Comparison of ENCODE assay signal across 19 cellular contexts in the genomic region with DNA sequence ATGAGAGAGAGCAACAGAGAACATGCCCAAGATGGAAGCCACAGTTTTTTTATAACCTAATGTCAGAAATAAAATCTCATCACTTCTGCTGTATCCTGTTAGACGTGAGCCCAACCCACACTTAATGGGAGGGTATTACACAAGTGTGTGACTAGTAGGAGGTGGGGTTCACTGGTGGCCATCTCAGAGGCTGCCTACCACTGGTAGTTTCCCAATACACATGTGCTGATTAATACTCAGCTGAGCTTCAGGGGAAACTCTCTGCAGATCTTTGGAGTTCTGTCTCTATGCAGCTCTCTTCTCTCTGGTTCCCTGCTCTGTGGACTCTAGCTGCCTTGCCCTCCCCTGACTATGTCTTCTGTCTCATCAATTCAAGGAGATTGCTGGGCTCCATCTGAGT.
"Had no signal": no experiment of that assay in that cellular context is flagged by ENCODE, and none has a peak within 500 bp of the region (broad histone marks: within the 10 kb centered on the region; RNA-seq: fewer than 3 reads in every experiment).

No MANE protein-coding gene starts in this region.

- H3K9ac ChIP-seq: neural progenitor cell had no signal

- H2AFZ ChIP-seq: neural progenitor cell had no signal

- H3K4me2 ChIP-seq: neural progenitor cell had no signal

- DNase-seq: activated CD4-positive, alpha-beta T cell treated with anti-CD3 and anti-CD28 coated beads, Interleukin-2, amount 10 ng/mL, durations not matched to agents 7 days and 5 days; activated CD4-positive, CD25-positive, alpha-beta regulatory T cell; activated naive CD4-positive, alpha-beta T cell treated with anti-CD3 and anti-CD28 coated beads, Interleukin-2, amount 50 U/mL, for 16 hours; amniotic stem cell; body of pancreas; dermis blood vessel endothelial cell; endodermal cell; esophagus squamous epithelium; gastrocnemius medialis; kidney; left ventricle myocardium superior; ovary; sigmoid colon; stimulated activated CD4-positive, alpha-beta T cell treated with anti-CD3 and anti-CD28 coated beads, Interleukin-2, amount 100 ng/mL, for 48 hours; stimulated activated naive CD8-positive, alpha-beta T cell treated with anti-CD3 and anti-CD28 coated beads, Interleukin-15, Interleukin-2, amounts not matched to agents 100 U/mL and 50 U/mL, for 24 hours; T-helper 2 cell; upper lobe of left lung had no signal

- H3K4me3 Mint-ChIP-seq: activated CD4-positive, alpha-beta T cell treated with anti-CD3 and anti-CD28 coated beads, Interleukin-2, amount 10 ng/mL, durations not matched to agents 7 days and 5 days; central memory CD8-positive, alpha-beta T cell; endodermal cell; neural progenitor cell had no signal

- H3K4me3 ChIP-seq: body of pancreas, esophagus squamous epithelium, gastrocnemius medialis, neural progenitor cell, ovary, sigmoid colon, upper lobe of left lung had no signal

- H3K36me3 ChIP-seq: esophagus squamous epithelium, gastrocnemius medialis, neural progenitor cell, ovary, sigmoid colon, upper lobe of left lung had no signal

- H3K27ac Mint-ChIP-seq: activated CD4-positive, alpha-beta T cell treated with anti-CD3 and anti-CD28 coated beads, Interleukin-2, amount 10 ng/mL, durations not matched to agents 7 days and 5 days; endodermal cell; neural progenitor cell had no signal

- H3K9me3 Mint-ChIP-seq: central memory CD8-positive, alpha-beta T cell had no signal

- H3K9me3 ChIP-seq: body of pancreas, gastrocnemius medialis, ovary had no signal

- ATAC-seq: body of pancreas; gastrocnemius medialis; left ventricle myocardium superior; stimulated activated naive CD8-positive, alpha-beta T cell treated with anti-CD3 and anti-CD28 coated beads, Interleukin-15, Interleukin-2, amounts not matched to agents 100 U/mL and 50 U/mL, for 24 hours had no signal

- H3K27me3 ChIP-seq: body of pancreas, esophagus squamous epithelium, gastrocnemius medialis, neural progenitor cell, ovary, sigmoid colon, upper lobe of left lung had no signal

- H3K27ac ChIP-seq: body of pancreas, esophagus squamous epithelium, gastrocnemius medialis, neural progenitor cell, ovary, sigmoid colon, upper lobe of left lung had no signal

- H3K4me1 ChIP-seq: body of pancreas, esophagus squamous epithelium, gastrocnemius medialis, neural progenitor cell, sigmoid colon, upper lobe of left lung had no signal

- H3K4me1 Mint-ChIP-seq: activated CD4-positive, alpha-beta T cell treated with anti-CD3 and anti-CD28 coated beads, Interleukin-2, amount 10 ng/mL, durations not matched to agents 7 days and 5 days; central memory CD8-positive, alpha-beta T cell; neural progenitor cell had no signal
